ENCODE assay signal across 9 cellular contexts in the genomic region with DNA sequence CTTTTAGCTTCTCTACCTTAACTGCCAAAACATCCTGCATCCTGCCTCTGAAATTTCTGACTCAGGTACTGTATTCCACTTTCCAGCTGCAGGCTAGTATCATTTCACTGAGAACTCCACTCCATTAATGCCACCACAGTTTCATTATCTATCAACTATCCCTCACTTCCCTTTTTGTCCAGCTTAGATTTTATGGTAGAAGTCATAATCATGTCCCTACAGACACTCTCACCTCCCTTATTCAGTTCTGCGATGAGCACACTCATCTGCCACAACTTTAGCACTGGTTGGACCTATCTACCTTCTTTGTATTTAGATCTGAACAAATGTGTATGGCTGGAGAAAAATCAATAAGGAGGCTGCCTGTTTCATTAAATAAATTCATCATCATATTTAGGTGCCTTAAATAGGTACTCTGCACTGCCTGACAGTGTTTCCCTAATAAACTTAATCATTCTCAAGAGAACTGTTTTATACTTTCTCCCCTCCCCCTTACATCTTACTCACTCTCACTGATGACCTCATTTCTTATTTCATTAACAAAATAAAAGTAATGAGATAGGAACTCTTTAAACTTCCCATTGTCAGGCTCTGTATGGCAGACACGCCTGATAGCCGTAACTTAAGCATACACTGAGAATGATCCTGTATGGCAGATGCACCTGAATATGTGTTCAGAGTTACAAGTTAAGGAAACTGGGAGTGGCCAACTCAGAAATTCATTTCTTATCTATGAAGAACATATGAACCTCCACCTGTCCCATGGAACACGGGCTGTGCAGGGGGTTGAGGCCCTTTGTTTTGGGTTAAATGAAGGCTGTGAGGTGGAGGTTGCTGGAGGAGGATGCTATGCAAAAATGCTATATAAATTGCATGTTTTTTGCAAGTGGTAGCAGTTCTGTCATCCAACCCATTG.
DNase-seq lines count a peak whose midpoint lies in the region; ATAC-seq and TF ChIP-seq lines count a peak whose summit lies in the region.
"Had no signal": no experiment of that assay in that cellular context is flagged by ENCODE, and none has a peak within 500 bp of the region (broad histone marks: within the 10 kb centered on the region; RNA-seq: fewer than 3 reads in every experiment).

No MANE protein-coding gene starts in this region.

- TF ChIP-seq CTCF in epithelial cell of esophagus (IDR thresholded peaks at IDR 0.05; ENCODE audit: insufficient read depth, low read depth, low read length, missing control alignments) (no peak), sigmoid colon (IDR thresholded peaks at IDR 0.05) (no peak), adrenal gland (IDR thresholded peaks at IDR 0.05) (no peak)

- WGBS in sigmoid colon, 2 donors = 43 to 80% methylated on average over 4 of the region's 4 CpGs
- WGBS in adrenal gland, 4 donors = 69 to 91% (median 84%) methylated on average over 4 of the region's 4 CpGs

- H3K27ac ChIP-seq in sigmoid colon (peak overlapping the region in 1 of 4 donors; percentile 75), adrenal gland (peak overlapping the region in 1 of 5 donors; percentile 17)
- H3K27ac ChIP-seq: RWPE1 had no signal

- TF ChIP-seq EP300 in sigmoid colon (IDR thresholded peaks at IDR 0.05) = no peak

- H3K4me3 ChIP-seq in epithelial cell of esophagus (ENCODE audit: low read length) (no peak overlapping the region), sigmoid colon (no peak overlapping the region), adrenal gland (no peak overlapping the region)

- H3K36me3 ChIP-seq in sigmoid colon (no peaks in the 10 kb centered on the region), adrenal gland (replicated peaks in 1 of 2) (no peaks in the 10 kb centered on the region)

- H3K9me3 ChIP-seq in sigmoid colon (no peaks in the 10 kb centered on the region), adrenal gland (replicated peaks in 1 of 3) (no peaks in the 10 kb centered on the region)

- ATAC-seq in GM18508 (IDR thresholded peaks at IDR 0.05; ENCODE audit: insufficient read depth, unreplicated experiment) = peak; percentile 68
- peak; percentile 60 for ATAC-seq in GM21528 (IDR thresholded peaks at IDR 0.05; ENCODE audit: low FRiP score, unreplicated experiment)
- ATAC-seq in HG03280 (IDR thresholded peaks at IDR 0.05; ENCODE audit: unreplicated experiment) = peak; percentile 48

- H3K4me1 ChIP-seq in sigmoid colon = peaks cover 0 to 33% (median 18%) of the 10 kb centered on the region in 4 donors
- peaks cover 10 to 22% of the 10 kb centered on the region in 2 donors for H3K4me1 ChIP-seq in adrenal gland (replicated peaks in 1 of 2)

- intact Hi-C loops in sigmoid colon (cut with DNase I) = no loop called here
- intact Hi-C loops in adrenal gland (cut with DNase I) = no loop called here

- H3K27me3 ChIP-seq in sigmoid colon = no peaks in the 10 kb centered on the region
- H3K27me3 ChIP-seq in adrenal gland = no peaks in the 10 kb centered on the region

- TF ChIP-seq POLR2A in sigmoid colon (IDR thresholded peaks at IDR 0.05) (no peak), adrenal gland (IDR thresholded peaks at IDR 0.05) (no peak)

- DNase-seq in epithelial cell of esophagus (ENCODE audit: low read depth) (peak; percentile 42), NCI-H2029 treated with DMSO at 0.1 percent for 48 hours (lab: John Stamatoyannopoulos, UW) (no peak), sigmoid colon (no peak), adrenal gland (no peak), foreskin melanocyte (no peak)
